ENCODE assay signal across 10 cellular contexts in genomic region chr1:5423109-5423508, GRCh38.
DNase-seq lines count a peak whose midpoint lies in the region; ATAC-seq and TF ChIP-seq lines count a peak whose summit lies in the region.
"Had no signal": no experiment of that assay in that cellular context is flagged by ENCODE, and none has a peak within 500 bp of the region (broad histone marks: within the 10 kb centered on the region; RNA-seq: fewer than 3 reads in every experiment).

No MANE protein-coding gene starts in this region.

- peaks cover 15% of the 10 kb centered on the region for H3F3A ChIP-seq in PC-9 (ENCODE audit: insufficient read depth, low read depth)

- no peaks in the 10 kb centered on the region for H3K36me3 ChIP-seq in PC-9 (ENCODE audit: low read depth)
- no peaks in the 10 kb centered on the region for H3K36me3 ChIP-seq in osteoblast (ENCODE audit: insufficient read depth, low read length)
- H3K36me3 ChIP-seq: adrenal gland had no signal

- H3K27ac ChIP-seq in PC-9: peak overlapping the region; percentile 87
- H3K27ac ChIP-seq in osteoblast (ENCODE audit: low read depth, low read length): no peak overlapping the region
- H3K27ac ChIP-seq: adrenal gland had no signal

- no TSS peak for BruUV-seq in PC-9 (replicated peaks; lab: Mats Ljungman, UMichigan)

- H4K20me1 ChIP-seq in PC-9 (ENCODE audit: insufficient read depth) (no peaks in the 10 kb centered on the region), osteoblast (ENCODE audit: insufficient read depth, low read length) (no peaks in the 10 kb centered on the region)

- H3K4me1 ChIP-seq in PC-9 (replicated peaks; ENCODE audit: insufficient read depth) (peaks cover 62% of the 10 kb centered on the region), osteoblast (ENCODE audit: insufficient read depth, low read length) (no peaks in the 10 kb centered on the region)
- H3K4me1 ChIP-seq: adrenal gland had no signal

- H3K27me3 ChIP-seq in PC-9 (ENCODE audit: insufficient read depth, low read depth) (no peaks in the 10 kb centered on the region), osteoblast (ENCODE audit: insufficient read depth, low read length) (no peaks in the 10 kb centered on the region)

- H3K79me2 ChIP-seq in PC-9 (ENCODE audit: low read depth) (no peaks in the 10 kb centered on the region), osteoblast (ENCODE audit: insufficient read depth, low read length) (no peaks in the 10 kb centered on the region)

- TF ChIP-seq CTCF in PC-9 (conservative IDR thresholded peaks at IDR 0.05): no peak
- TF ChIP-seq CTCF in osteoblast (IDR thresholded peaks at IDR 0.05; ENCODE audit: extremely low read depth, low read depth, low read length): no peak

- ATAC-seq in HG02970 (IDR thresholded peaks at IDR 0.05; ENCODE audit: low FRiP score, unreplicated experiment) (no peak), HG02610 (IDR thresholded peaks at IDR 0.05; ENCODE audit: unreplicated experiment) (no peak)

- CTCF ChIA-PET in PC-9 (lab: Charles Lee): no interaction called here

- DNase-seq in HUDEP-2 (lab: John Stamatoyannopoulos, UW; ENCODE audit: unreplicated experiment in 76 of 76) (peak in 45 of 76 experiments; percentile 1 to 63 (median 21)), PC-9 (peak; percentile 66 to 69), osteoblast (ENCODE audit: insufficient read length, low spot score, missing footprints) (no peak), SW 1271 (lab: John Stamatoyannopoulos, UW) (no peak)
- DNase-seq in activated T-helper 9 cell treated with anti-CD3 and anti-CD28 coated beads, Interleukin-2, amount 50 U/mL, for 16 hours (ENCODE audit: low read depth): peak; percentile 1
- peak; percentile 45 for DNase-seq in stimulated activated CD4-positive, alpha-beta T cell treated with anti-CD3 and anti-CD28 coated beads, Interleukin-15, amount 100 ng/mL, for 24 hours
- DNase-seq: NCI-H1694 treated with DMSO at 0.1 percent for 48 hours had no signal

- peak overlapping the region; percentile 40; the same call in 1 of the 2 replicates for H3K4me3 ChIP-seq in PC-9
- no peak overlapping the region for H3K4me3 ChIP-seq in osteoblast (ENCODE audit: insufficient read depth, low read length)
- H3K4me3 ChIP-seq: adrenal gland had no signal

- no peaks in the 10 kb centered on the region for H3K9me2 ChIP-seq in PC-9 (ENCODE audit: insufficient read depth)

- no peaks in the 10 kb centered on the region for H3K9me3 ChIP-seq in PC-9 (ENCODE audit: insufficient read depth, low read depth)
- H3K9me3 ChIP-seq in osteoblast (ENCODE audit: low read depth, low read length): no peaks in the 10 kb centered on the region
- H3K9me3 ChIP-seq: adrenal gland had no signal

- H3K4me2 ChIP-seq in PC-9: peak overlapping the region; percentile 73
- no peak overlapping the region for H3K4me2 ChIP-seq in osteoblast (ENCODE audit: insufficient read depth, low read length)

- POLR2A ChIA-PET in PC-9 (lab: Charles Lee; ENCODE audit: unreplicated experiment): no interaction called here

- intact Hi-C loops in PC-9 (cut with micrococcal nuclease; ENCODE audit: unreplicated experiment): no loop called here

- H2AFZ ChIP-seq in PC-9 (peak overlapping the region; percentile 58; the same call in 1 of the 2 replicates), osteoblast (ENCODE audit: low read length) (no peak overlapping the region)

Comparison
In these comparisons a context has a peak if more than half of its experiments do, and no peak if none do; other contexts are left out.
1. DNase-seq: peak in HUDEP-2 (45 of 76), PC-9 (2 of 2), activated T-helper 9 cell treated with anti-CD3 and anti-CD28 coated beads, Interleukin-2, amount 50 U/mL, for 16 hours (single experiment) and stimulated activated CD4-positive, alpha-beta T cell treated with anti-CD3 and anti-CD28 coated beads, Interleukin-15, amount 100 ng/mL, for 24 hours (single experiment); none in osteoblast (single experiment) and SW 1271 (0 of 2).